10 cellular contexts compared by ENCODE assay signal in the genomic region with DNA sequence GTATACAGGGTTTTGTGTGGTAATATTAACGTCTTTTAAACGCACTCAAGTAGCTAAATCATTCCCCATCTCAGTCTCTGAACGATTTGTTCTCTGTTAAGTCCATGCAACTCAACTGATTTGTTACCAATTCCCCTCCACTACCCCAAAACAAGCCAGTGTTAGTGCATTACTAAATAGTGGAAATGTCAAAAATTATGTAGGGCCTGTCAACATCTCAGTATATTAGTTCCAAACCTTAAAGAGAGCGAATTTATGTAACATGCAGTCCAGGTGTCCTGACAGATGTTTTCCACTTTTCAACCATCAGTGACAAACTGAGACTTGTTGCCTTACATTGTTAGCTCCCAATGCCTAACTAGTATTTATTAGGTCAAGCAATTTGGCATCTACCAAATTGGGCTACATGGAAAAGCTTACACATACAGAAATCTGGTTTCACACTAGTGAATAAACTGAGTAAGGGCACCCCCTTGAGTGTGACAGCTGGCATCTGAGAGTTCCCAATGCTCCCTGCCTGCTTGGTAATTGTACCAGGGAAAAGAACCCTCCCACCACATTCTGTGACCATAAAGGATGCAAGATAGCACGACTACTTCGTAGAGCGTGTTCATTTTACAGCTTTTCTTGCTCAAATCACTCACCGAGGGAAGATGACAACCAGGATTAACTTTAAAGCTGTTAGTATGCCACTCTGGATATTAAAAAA. TPM values are rescaled to one million over a fixed set of nuclear protein-coding genes. Genes with fewer than 3 reads are reported as not detected.
DNase-seq lines count a peak whose midpoint lies in the region; ATAC-seq and TF ChIP-seq lines count a peak whose summit lies in the region.
"Had no signal": no experiment of that assay in that cellular context is flagged by ENCODE, and none has a peak within 500 bp of the region (broad histone marks: within the 10 kb centered on the region; RNA-seq: fewer than 3 reads in every experiment).

No MANE protein-coding gene starts in this region.

- CTCF ChIA-PET in activated CD4-positive, alpha-beta memory T cell treated with anti-CD3 and anti-CD28 coated beads for 36 hours (lab: Charles Lee) = interaction anchor here (0.8 to 3.5 kb wide), 15 partner anchors 9 to 307 kb away, joined by 3 to 22 read pairs (median 4); a partner anchor contains a TSS

- no peaks in the 10 kb centered on the region for H3K9me3 Mint-ChIP-seq in HFFc6
- H3K9me3 Mint-ChIP-seq in activated CD4-positive, alpha-beta memory T cell treated with anti-CD3 and anti-CD28 coated beads for 36 hours = no peaks in the 10 kb centered on the region
- no peaks in the 10 kb centered on the region for H3K9me3 Mint-ChIP-seq in natural killer cell

- H3K36me3 Mint-ChIP-seq in HFFc6 (ENCODE audit: low read depth) (peaks cover 95% of the 10 kb centered on the region), natural killer cell (peaks cover 34% of the 10 kb centered on the region)
- peaks cover 82% of the 10 kb centered on the region for H3K36me3 Mint-ChIP-seq in activated CD4-positive, alpha-beta memory T cell treated with anti-CD3 and anti-CD28 coated beads for 36 hours

- POLR2A ChIA-PET in activated CD4-positive, alpha-beta memory T cell treated with anti-CD3 and anti-CD28 coated beads for 36 hours (lab: Charles Lee) = interaction anchor here (0.6 to 4.0 kb wide), 14 partner anchors 9 to 332 kb away, joined by 3 to 142 read pairs (median 3); a partner anchor contains a TSS

- DNase-seq in NCI-H2227 (lab: John Stamatoyannopoulos, UW; ENCODE audit: unreplicated experiment) (peak; percentile 18), NCI-H2227 treated with DMSO at 0.1 percent for 48 hours (lab: John Stamatoyannopoulos, UW) (no peak), HFFc6 (no peak), natural killer cell (no peak), NCI-H526 treated with DMSO at 0.1 percent for 48 hours (lab: John Stamatoyannopoulos, UW) (no peak)
- DNase-seq in activated CD4-positive, alpha-beta memory T cell treated with anti-CD3 and anti-CD28 coated beads for 36 hours = no peak
- no peak for DNase-seq in stimulated activated naive CD4-positive, alpha-beta T cell (lab: John Stamatoyannopoulos, UW)
- DNase-seq: left lung; stimulated activated CD4-positive, alpha-beta T cell treated with anti-CD3 and anti-CD28 coated beads, Interleukin-12 subunit alpha, Interleukin-12 subunit beta, amount 100 ng/mL, for 4 hours had no signal

- H3K27me3 Mint-ChIP-seq in HFFc6 (ENCODE audit: insufficient read depth) (peaks cover 11% of the 10 kb centered on the region), natural killer cell (ENCODE audit: low read depth in 2 of 2) (no peaks in the 10 kb centered on the region)
- no peaks in the 10 kb centered on the region for H3K27me3 Mint-ChIP-seq in activated CD4-positive, alpha-beta memory T cell treated with anti-CD3 and anti-CD28 coated beads for 36 hours

- H3K27ac Mint-ChIP-seq in HFFc6 = peak overlapping the region; percentile 65
- H3K27ac Mint-ChIP-seq in activated CD4-positive, alpha-beta memory T cell treated with anti-CD3 and anti-CD28 coated beads for 36 hours = peak overlapping the region; percentile 81
- H3K27ac Mint-ChIP-seq in natural killer cell = peak overlapping the region; percentile 100

- peak overlapping the region; percentile 22; the same call in 1 of the 2 replicates for H3K4me3 Mint-ChIP-seq in HFFc6
- peak overlapping the region; percentile 35 for H3K4me3 Mint-ChIP-seq in activated CD4-positive, alpha-beta memory T cell treated with anti-CD3 and anti-CD28 coated beads for 36 hours
- H3K4me3 Mint-ChIP-seq in natural killer cell = peak overlapping the region; percentile 22

- intact Hi-C loops in activated CD4-positive, alpha-beta memory T cell treated with anti-CD3 and anti-CD28 coated beads for 36 hours (cut with micrococcal nuclease) = loop anchor here (1.0 kb wide), 2 partner anchors 8 to 32 kb away; no protein-coding TSS in a partner anchor
- intact Hi-C loops in natural killer cell (cut with micrococcal nuclease) = no loop called here

- ATAC-seq in natural killer cell (peak in 1 of 3 donors; percentile 3), HG03135 (IDR thresholded peaks at IDR 0.05; ENCODE audit: unreplicated experiment) (no peak)

- TF ChIP-seq CTCF in HFFc6 (IDR thresholded peaks at IDR 0.05) = no peak
- no peak for TF ChIP-seq CTCF in natural killer cell (IDR thresholded peaks at IDR 0.05)

- H3K4me1 Mint-ChIP-seq in HFFc6 (ENCODE audit: low read depth) (peaks cover 82% of the 10 kb centered on the region), natural killer cell (peaks cover 92 to 93% of the 10 kb centered on the region in 2 donors)
- H3K4me1 Mint-ChIP-seq in activated CD4-positive, alpha-beta memory T cell treated with anti-CD3 and anti-CD28 coated beads for 36 hours (ENCODE audit: low read depth) = peaks cover 79% of the 10 kb centered on the region

RNA-seq across cellular contexts. Expression of a gene that starts 12.1 kb away (rescaled TPM):
- total RNA-seq in HFFc6 (2021; fragmentation: NEBNext Ultra II Directional; extraction: Animal tissue kit (Norgen Biotek cat#: 25700)) = 100 to 1,000 TPM; 403 to 643 (median 565) TPM
- total RNA-seq in activated CD4-positive, alpha-beta memory T cell treated with anti-CD3 and anti-CD28 coated beads for 36 hours = 100 to 1,000 TPM; 906 to 929 TPM
- 100 to 1,000 TPM; 473 to 627 (median 585) TPM for total RNA-seq in natural killer cell

RNA-seq across cellular contexts. Expression of a gene that starts 13.1 kb away (rescaled TPM):
- total RNA-seq in HFFc6 (2021; fragmentation: NEBNext Ultra II Directional; extraction: Animal tissue kit (Norgen Biotek cat#: 25700)) = 100 to 1,000 TPM; 115 to 150 (median 140) TPM
- 100 to 1,000 TPM; 278 to 281 TPM for total RNA-seq in activated CD4-positive, alpha-beta memory T cell treated with anti-CD3 and anti-CD28 coated beads for 36 hours
- total RNA-seq in natural killer cell = 100 to 1,000 TPM; 103 to 126 (median 109) TPM

RNA-seq across cellular contexts. Expression of a gene that starts 36.4 kb away (rescaled TPM):
- total RNA-seq in HFFc6 (2021; fragmentation: NEBNext Ultra II Directional; extraction: Animal tissue kit (Norgen Biotek cat#: 25700)) = 1 to 10 TPM; 2.3 to 6.5 (median 2.7) TPM
- total RNA-seq in activated CD4-positive, alpha-beta memory T cell treated with anti-CD3 and anti-CD28 coated beads for 36 hours = 10 to 100 TPM; 27.3 to 30.3 TPM
- 1 to 10 TPM in 1 of 3 donors, under 1 TPM in 2; 0.68 to 2.0 (median 1.00) TPM for total RNA-seq in natural killer cell
